ENCODE assay signal across 10 cellular contexts in genomic region chr5:88836195-88836838, GRCh38. TPM values are rescaled to one million over a fixed set of nuclear protein-coding genes. Genes with fewer than 3 reads are reported as not detected.
DNase-seq lines count a peak whose midpoint lies in the region; ATAC-seq and TF ChIP-seq lines count a peak whose summit lies in the region.
"Had no signal": no experiment of that assay in that cellular context is flagged by ENCODE, and none has a peak within 500 bp of the region (broad histone marks: within the 10 kb centered on the region; RNA-seq: fewer than 3 reads in every experiment).

No MANE protein-coding gene starts in this region.

- ATAC-seq in lower lobe of right lung (peak; percentile 53 to 54), thoracic aorta (ENCODE audit: insufficient number of reproducible peaks, low FRiP score, low read depth) (no peak)

- H3K36me3 Mint-ChIP-seq in IgD-negative memory B cell = no peaks in the 10 kb centered on the region

- H3K4me3 Mint-ChIP-seq in IgD-negative memory B cell = peak overlapping the region in 3 of 4 donors; percentile 50 to 90 (median 89)

- no peaks in the 10 kb centered on the region for H3K9me3 ChIP-seq in colonic mucosa
- no peaks in the 10 kb centered on the region for H3K9me3 ChIP-seq in lower lobe of right lung
- H3K9me3 ChIP-seq in thoracic aorta = no peaks in the 10 kb centered on the region

- DNase-seq in colonic mucosa = no peak
- no peak for DNase-seq in lower lobe of right lung
- no peak for DNase-seq in thoracic aorta (ENCODE audit: low spot score)
- no peak for DNase-seq in activated T-cell treated with anti-CD3 and anti-CD28 coated beads, Interleukin-2, amount 50 U/mL, for 48 hours
- DNase-seq in NCI-H2081 (lab: John Stamatoyannopoulos, UW) = no peak
- no peak for DNase-seq in stimulated activated CD4-positive, alpha-beta T cell treated with anti-CD3 and anti-CD28 coated beads, Interleukin-1b, Interleukin-23, amount 100 ng/mL, for 48 hours
- DNase-seq in mesenteric fat pad (ENCODE audit: low spot score) = no peak
- DNase-seq: activated CD4-positive, alpha-beta T cell treated with anti-CD3 and anti-CD28 coated beads for 4 hours; NCI-H1694 treated with DMSO at 0.1 percent for 48 hours had no signal

- no peak overlapping the region for H3K9ac ChIP-seq in colonic mucosa (ENCODE audit: low read depth in 2 of 2, low read length in 2 of 2)

- peak overlapping the region; percentile 86 to 96 (median 89) for H3K27ac Mint-ChIP-seq in IgD-negative memory B cell

- no peaks in the 10 kb centered on the region for H3K9me3 Mint-ChIP-seq in IgD-negative memory B cell

- TF ChIP-seq CTCF in colonic mucosa (IDR thresholded peaks at IDR 0.05) (no peak), lower lobe of right lung (IDR thresholded peaks at IDR 0.05) (no peak), thoracic aorta (IDR thresholded peaks at IDR 0.05) (no peak)

- H3K36me3 ChIP-seq in colonic mucosa = no peaks in the 10 kb centered on the region
- H3K36me3 ChIP-seq in lower lobe of right lung = no peaks in the 10 kb centered on the region
- no peaks in the 10 kb centered on the region for H3K36me3 ChIP-seq in thoracic aorta

- intact Hi-C loops in colonic mucosa (cut with DNase I) (no loop called here), lower lobe of right lung (cut with DNase I) (no loop called here)

- H3K27ac ChIP-seq in colonic mucosa = peak overlapping the region; percentile 49
- peak overlapping the region; percentile 78 for H3K27ac ChIP-seq in lower lobe of right lung
- H3K27ac ChIP-seq in thoracic aorta = peak overlapping the region; percentile 77 to 79

- H3K4me1 Mint-ChIP-seq in IgD-negative memory B cell = peaks cover 48 to 60% (median 52%) of the 10 kb centered on the region in 3 donors

- H3K27me3 ChIP-seq in colonic mucosa (no peaks in the 10 kb centered on the region), lower lobe of right lung (ENCODE audit: low read depth) (no peaks in the 10 kb centered on the region), thoracic aorta (replicated peaks; ENCODE audit: insufficient read depth) (no peaks in the 10 kb centered on the region)

- H3K4me1 ChIP-seq in colonic mucosa (no peaks in the 10 kb centered on the region), lower lobe of right lung (peaks cover 37% of the 10 kb centered on the region), thoracic aorta (ENCODE audit: control insufficient read depth in 1 of 2, low read depth in 2 of 2) (peaks cover 40 to 94% of the 10 kb centered on the region in 2 donors)

- H3K27me3 Mint-ChIP-seq in IgD-negative memory B cell = no peaks in the 10 kb centered on the region

- H3K4me3 ChIP-seq in colonic mucosa (no peak overlapping the region), lower lobe of right lung (peak overlapping the region; percentile 30), thoracic aorta (peak overlapping the region; percentile 68)

RNA-seq across cellular contexts. Expression of gene MEF2C, which starts 46.7 kb away (rescaled TPM):
- polyA plus RNA-seq in IgD-negative memory B cell = 238 TPM
- total RNA-seq in colonic mucosa (10 to 100 TPM in 1 of 2 donors, 1 to 10 TPM in 1; 7.3 to 26.9 TPM), lower lobe of right lung (42.0 TPM), thoracic aorta (100 to 1,000 TPM in 1 of 2 donors, 10 to 100 TPM in 1; 94.0 to 104 TPM), mesenteric fat pad (62.2 TPM)
